In genomic region chr13:102905905-102906304, GRCh38 we compare ENCODE assay signal across 24 cellular contexts.
"Had no signal": no experiment of that assay in that cellular context is flagged by ENCODE, and none has a peak within 500 bp of the region (broad histone marks: within the 10 kb centered on the region; RNA-seq: fewer than 3 reads in every experiment).

No MANE protein-coding gene starts in this region.

- H3K36me3 Mint-ChIP-seq: activated naive CD8-positive, alpha-beta T cell treated with anti-CD3 and anti-CD28 coated beads for 36 hours; mesothelial cell of epicardium; naive thymus-derived CD8-positive, alpha-beta T cell; WTC11 had no signal

- H3K27ac Mint-ChIP-seq: activated naive CD8-positive, alpha-beta T cell treated with anti-CD3 and anti-CD28 coated beads for 36 hours; activated T-helper 2 cell treated with anti-CD3 and anti-CD28 coated beads, Interferon-gamma antibody, Interleukin-2, Interleukin-4, amounts not matched to agents 10 μg/mL and 5 μg/mL and 100 μg/mL, durations not matched to agents 14 hours and 24 hours and 36 hours; effector memory CD8-positive, alpha-beta T cell; mesothelial cell of epicardium; naive thymus-derived CD8-positive, alpha-beta T cell; progenitor cell of endocrine pancreas; stimulated activated naive CD8-positive, alpha-beta T cell treated with anti-CD3 and anti-CD28 coated beads, Interleukin-15, Interleukin-2, amounts not matched to agents 100 ng/mL and 50 ng/mL, for 24 hours; WTC11 had no signal

- DNase-seq: activated naive CD4-positive, alpha-beta T cell treated with Interleukin-2 at 50 U/mL for 16 hours; activated naive CD8-positive, alpha-beta T cell treated with anti-CD3 and anti-CD28 coated beads for 36 hours; activated T-cell treated with anti-CD3 and anti-CD28 coated beads, Interleukin-2, amount 50 U/mL, for 1 hour; amniotic stem cell; colonic mucosa; dorsolateral prefrontal cortex; effector memory CD8-positive, alpha-beta T cell; foreskin melanocyte; kidney glomerular epithelial cell; left ventricle myocardium superior; mammary epithelial cell; naive thymus-derived CD8-positive, alpha-beta T cell; stimulated activated CD4-positive, alpha-beta T cell treated with anti-CD3 and anti-CD28 coated beads, Interleukin-12 subunit alpha, Interleukin-12 subunit beta, amount 100 ng/mL, for 4 hours; stimulated activated CD4-positive, alpha-beta T cell treated with anti-CD3 and anti-CD28 coated beads, Interleukin-4, amount 100 ng/mL, for 4 hours; substantia nigra; T1000; thyroid gland; upper lobe of right lung had no signal

- H3K4me1 Mint-ChIP-seq: activated naive CD8-positive, alpha-beta T cell treated with anti-CD3 and anti-CD28 coated beads for 36 hours; naive thymus-derived CD8-positive, alpha-beta T cell had no signal

- ATAC-seq: effector memory CD8-positive, alpha-beta T cell; esophagus mucosa; left ventricle myocardium superior; naive thymus-derived CD8-positive, alpha-beta T cell; upper lobe of right lung; WTC11 had no signal

- H3K9me3 Mint-ChIP-seq: activated naive CD8-positive, alpha-beta T cell treated with anti-CD3 and anti-CD28 coated beads for 36 hours; activated T-helper 2 cell treated with anti-CD3 and anti-CD28 coated beads, Interferon-gamma antibody, Interleukin-2, Interleukin-4, amounts not matched to agents 10 μg/mL and 5 μg/mL and 100 μg/mL, durations not matched to agents 14 hours and 24 hours and 36 hours; effector memory CD8-positive, alpha-beta T cell; mesothelial cell of epicardium; naive thymus-derived CD8-positive, alpha-beta T cell; stimulated activated naive CD8-positive, alpha-beta T cell treated with anti-CD3 and anti-CD28 coated beads, Interleukin-15, Interleukin-2, amounts not matched to agents 100 ng/mL and 50 ng/mL, for 24 hours; WTC11 had no signal

- H3K4me3 Mint-ChIP-seq: activated naive CD8-positive, alpha-beta T cell treated with anti-CD3 and anti-CD28 coated beads for 36 hours; effector memory CD8-positive, alpha-beta T cell; mesothelial cell of epicardium; naive thymus-derived CD8-positive, alpha-beta T cell; stimulated activated naive CD8-positive, alpha-beta T cell treated with anti-CD3 and anti-CD28 coated beads, Interleukin-15, Interleukin-2, amounts not matched to agents 100 ng/mL and 50 ng/mL, for 24 hours; WTC11 had no signal
